13 cellular contexts compared by ENCODE assay signal in genomic region chr2:175152242-175152641, GRCh38. TPM values are rescaled to one million over a fixed set of nuclear protein-coding genes. Genes with fewer than 3 reads are reported as not detected.
DNase-seq lines count a peak whose midpoint lies in the region; ATAC-seq and TF ChIP-seq lines count a peak whose summit lies in the region.
"Had no signal": no experiment of that assay in that cellular context is flagged by ENCODE, and none has a peak within 500 bp of the region (broad histone marks: within the 10 kb centered on the region; RNA-seq: fewer than 3 reads in every experiment).

No MANE protein-coding gene starts in this region.

- no TSS peak for BruUV-seq in mammary epithelial cell (replicated peaks; lab: Mats Ljungman, UMichigan)

- dilution Hi-C loops in mammary epithelial cell (cut with HindIII; ENCODE audit: low sequenced_read_pairs) = no loop called here

- H3K9me3 ChIP-seq in mammary epithelial cell (replicated peaks; ENCODE audit: insufficient read depth, low read length) = no peaks in the 10 kb centered on the region
- H3K9me3 ChIP-seq: esophagus squamous epithelium had no signal

- CTCF ChIA-PET in mammary epithelial cell (lab: Charles Lee; ENCODE audit: low non-redundant PET) = no interaction called here

- H3K4me3 ChIP-seq in mammary epithelial cell (replicated peaks in 1 of 3; ENCODE audit: insufficient read depth in 1 of 3, low read depth in 2 of 3, low read length in 3 of 3) = no peak overlapping the region
- H3K4me3 ChIP-seq: esophagus squamous epithelium, SK-N-MC had no signal

- H3K79me2 ChIP-seq in mammary epithelial cell (ENCODE audit: insufficient read depth, low read length) = peaks cover 85% of the 10 kb centered on the region

- H3K27ac ChIP-seq in mammary epithelial cell (ENCODE audit: insufficient read depth, low read depth, low read length) = no peak overlapping the region
- H3K27ac ChIP-seq: esophagus squamous epithelium, SK-N-MC had no signal

- 18% methylated on average over 2 of the region's 2 CpGs for WGBS in mammary epithelial cell (ENCODE audit: low coverage, missing lambda C conversion rate)

- peaks cover 19% of the 10 kb centered on the region for H4K20me1 ChIP-seq in mammary epithelial cell (ENCODE audit: insufficient read depth, low read length)

- H3K9ac ChIP-seq in mammary epithelial cell (ENCODE audit: insufficient read depth, low read length) = no peak overlapping the region

- peak; percentile 77 for ATAC-seq in GM18870 (IDR thresholded peaks at IDR 0.05; ENCODE audit: unreplicated experiment)
- ATAC-seq in GM21447 (IDR thresholded peaks at IDR 0.05; ENCODE audit: unreplicated experiment) = peak; percentile 72
- ATAC-seq in HG03066 (IDR thresholded peaks at IDR 0.05; ENCODE audit: low read depth, unreplicated experiment) = peak; percentile 74

- H2AFZ ChIP-seq in mammary epithelial cell (ENCODE audit: low read depth, low read length) = no peak overlapping the region

- no peaks in the 10 kb centered on the region for H3K27me3 ChIP-seq in mammary epithelial cell (ENCODE audit: insufficient read depth, low read length)
- H3K27me3 ChIP-seq: esophagus squamous epithelium had no signal

- peak overlapping the region; percentile 35 for H3K4me2 ChIP-seq in mammary epithelial cell (ENCODE audit: insufficient read depth, low read depth, low read length)

- in situ Hi-C loops in mammary epithelial cell (cut with MboI; ENCODE audit: low sequenced_read_pairs in 2 of 2) = no loop called here

- no peak for TF ChIP-seq CTCF in mammary epithelial cell (conservative IDR thresholded peaks at IDR 0.05 in 1 of 2, IDR thresholded peaks at IDR 0.05 in 1 of 2; ENCODE audit: extremely low read depth in 1 of 2, insufficient read depth in 1 of 2, low read depth in 1 of 2, low read length in 2 of 2)

- intact Hi-C loops in mammary epithelial cell (cut with micrococcal nuclease) = no loop called here

- H3K4me1 ChIP-seq in mammary epithelial cell (ENCODE audit: insufficient read depth, low read length) = peaks cover 12% of the 10 kb centered on the region

- DNase-seq in mammary epithelial cell = no peak
- no peak for DNase-seq in MV-4-11 (lab: John Stamatoyannopoulos, UW)
- DNase-seq in DMS53 treated with DMSO at 0.1 percent for 48 hours (lab: John Stamatoyannopoulos, UW; ENCODE audit: unreplicated experiment) = no peak
- DNase-seq in NCI-H524 treated with DMSO at 0.1 percent for 48 hours (lab: John Stamatoyannopoulos, UW) = no peak
- DNase-seq in central memory CD4-positive, alpha-beta T cell = no peak
- DNase-seq: activated CD4-positive, alpha-beta T cell treated with anti-CD3 and anti-CD28 coated beads, Interleukin-2, amount 50 U/mL, for 1 hour; esophagus squamous epithelium; NCI-H2227 treated with DMSO at 0.1 percent for 48 hours; stimulated activated CD4-positive, alpha-beta T cell treated with anti-CD3 and anti-CD28 coated beads, Interleukin-15, amount 100 ng/mL, for 24 hours had no signal

- peaks cover 3% of the 10 kb centered on the region for H3K36me3 ChIP-seq in mammary epithelial cell (ENCODE audit: insufficient read depth, low read length)

RNA-seq across cellular contexts. Expression of gene ATF2, which starts 15.8 kb away (rescaled TPM):
- total RNA-seq in mammary epithelial cell = 10 to 100 TPM; 40.4 to 47.2 TPM
- polyA plus RNA-seq in mammary epithelial cell = 24.0 TPM
- polyA minus RNA-seq in mammary epithelial cell = 21.3 TPM

RNA-seq across cellular contexts. Expression of gene ATP5MC3, which starts 29.3 kb away (rescaled TPM):
- total RNA-seq in mammary epithelial cell = 100 to 1,000 TPM in 1 of 2 donors, 10 to 100 TPM in 1; 97.2 to 245 TPM
- polyA plus RNA-seq in mammary epithelial cell = 544 TPM
- polyA minus RNA-seq in mammary epithelial cell = 209 TPM
